1 cellular context compared by ENCODE assay signal in genomic region chr5:132001647-132002561, GRCh38.
TF ChIP-seq lines count a peak whose summit lies in the region.

No MANE protein-coding gene starts in this region.

TF ChIP-seq in HepG2, 621 proteins besides CTCF, POLR2A, EP300 and RAD21 (continued from another document and continues in another):
- TF ChIP-seq ZNF724P (CRISPR knock-in tag; IDR thresholded peaks at IDR 0.05; ENCODE audit: borderline replicate concordance), result peak; percentile 59; the same call in 1 of the 2 replicates
- TF ChIP-seq CERS6 (CRISPR knock-in tag; IDR thresholded peaks at IDR 0.05), result no peak
- TF ChIP-seq ZNF235 (CRISPR knock-in tag; IDR thresholded peaks at IDR 0.05; ENCODE audit: borderline replicate concordance), result peak; percentile 47; the same call in 1 of the 2 replicates
- peak; percentile 33; the same call in 1 of the 2 replicates for TF ChIP-seq CBFB (CRISPR knock-in tag; IDR thresholded peaks at IDR 0.05)
- no peak for TF ChIP-seq ZNF713 (CRISPR knock-in tag; IDR thresholded peaks at IDR 0.05)
- TF ChIP-seq DMTF1 (CRISPR knock-in tag; IDR thresholded peaks at IDR 0.05), result no peak
- peak; percentile 70 for TF ChIP-seq KAT8 (CRISPR knock-in tag; IDR thresholded peaks at IDR 0.05)
- TF ChIP-seq AGO2 (optimal IDR thresholded peaks at IDR 0.05; ENCODE audit: low read depth, low read length), result no peak
- TF ChIP-seq ZGPAT (CRISPR knock-in tag; IDR thresholded peaks at IDR 0.05), result peak; percentile 92
- TF ChIP-seq ZNF562 (CRISPR knock-in tag; IDR thresholded peaks at IDR 0.05; ENCODE audit: borderline replicate concordance), result no peak
- peak; percentile 64; the same call in 1 of the 2 replicates for TF ChIP-seq SRY (CRISPR knock-in tag; IDR thresholded peaks at IDR 0.05)
- TF ChIP-seq SMAD3 (CRISPR knock-in tag; IDR thresholded peaks at IDR 0.05), result no peak; the same call in 1 of the 2 replicates
- no peak for TF ChIP-seq SUZ12 (IDR thresholded peaks at IDR 0.05; ENCODE audit: low read depth, low read length)
- TF ChIP-seq SAP130 (CRISPR knock-in tag; IDR thresholded peaks at IDR 0.05; ENCODE audit: low read depth), result peak; percentile 77
- TF ChIP-seq ZNF839 (CRISPR knock-in tag; IDR thresholded peaks at IDR 0.05; ENCODE audit: borderline replicate concordance), result peak; percentile 44; the same call in 1 of the 2 replicates
- TF ChIP-seq SP2 (CRISPR knock-in tag; IDR thresholded peaks at IDR 0.05), result no peak
- peak; percentile 90 for TF ChIP-seq ZBTB7B (CRISPR knock-in tag; IDR thresholded peaks at IDR 0.05)
- no peak for TF ChIP-seq ZNF646 (CRISPR knock-in tag; IDR thresholded peaks at IDR 0.05)
- TF ChIP-seq ZNF552 (CRISPR knock-in tag; IDR thresholded peaks at IDR 0.05; ENCODE audit: borderline replicate concordance), result 0 out of 2 replicates have a peak, but pooled peaks have one; percentile 75
- no peak for TF ChIP-seq CHD2 (IDR thresholded peaks at IDR 0.05; ENCODE audit: low read depth, low read length)
- no peak for TF ChIP-seq PAWR (CRISPR knock-in tag; IDR thresholded peaks at IDR 0.05; ENCODE audit: borderline replicate concordance)
- no peak; the same call in 1 of the 2 replicates for TF ChIP-seq ZNF619 (CRISPR knock-in tag; IDR thresholded peaks at IDR 0.05)
- TF ChIP-seq AHR (CRISPR knock-in tag; IDR thresholded peaks at IDR 0.05), result no peak
- TF ChIP-seq ZNF589 (CRISPR knock-in tag; conservative IDR thresholded peaks at IDR 0.05), result 0 out of 2 replicates have a peak, but pooled peaks have one; percentile 20
- no peak for TF ChIP-seq ZFP62 (CRISPR knock-in tag; IDR thresholded peaks at IDR 0.05)
- peak; percentile 76; the same call in 1 of the 2 replicates for TF ChIP-seq ZNF691 (CRISPR knock-in tag; IDR thresholded peaks at IDR 0.05; ENCODE audit: borderline replicate concordance, low read depth)
- 0 out of 2 replicates have a peak, but pooled peaks have one; percentile 46 for TF ChIP-seq KMT2B (CRISPR knock-in tag; IDR thresholded peaks at IDR 0.05)
- no peak for TF ChIP-seq ZNF318 (CRISPR knock-in tag; IDR thresholded peaks at IDR 0.05)
- TF ChIP-seq MXD3 (CRISPR knock-in tag; IDR thresholded peaks at IDR 0.05), result no peak
- no peak for TF ChIP-seq GLI4 (CRISPR knock-in tag; IDR thresholded peaks at IDR 0.05; ENCODE audit: borderline replicate concordance)
- TF ChIP-seq TFAP4 (IDR thresholded peaks at IDR 0.05; ENCODE audit: borderline replicate concordance, low read depth), result peak; percentile 73; the same call in 1 of the 2 replicates
- TF ChIP-seq ASH2L (IDR thresholded peaks at IDR 0.05; ENCODE audit: insufficient read length, low read depth, low read length), result peak; percentile 90
